In the genomic region with DNA sequence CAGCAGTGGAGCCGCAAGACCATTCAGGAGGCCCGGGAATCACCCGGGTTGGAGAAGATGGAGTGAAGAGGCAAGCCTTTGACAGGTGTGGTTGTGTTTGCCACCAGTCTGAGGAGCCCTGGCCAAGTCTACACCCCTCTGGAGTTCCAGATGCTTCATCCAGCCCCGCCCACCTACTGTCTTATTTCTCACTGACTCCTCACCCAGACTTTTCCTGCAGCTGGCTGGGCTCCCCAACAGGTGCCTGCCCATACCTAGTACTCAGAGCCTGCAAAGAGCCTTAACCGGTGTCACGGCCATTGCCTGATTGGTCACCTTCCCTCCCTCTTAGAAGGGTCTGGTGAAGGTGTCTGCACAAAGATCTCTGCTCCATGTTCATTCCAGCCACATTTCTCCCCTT, we compare ENCODE assay signal across 14 cellular contexts. TPM values are rescaled to one million over a fixed set of nuclear protein-coding genes. Genes with fewer than 3 reads are reported as not detected.
A peak's percentile ranks its signal among the peaks of the same experiment; 100 is the strongest.
DNase-seq lines count a peak whose midpoint lies in the region; ATAC-seq and TF ChIP-seq lines count a peak whose summit lies in the region.
"Had no signal": no experiment of that assay in that cellular context is flagged by ENCODE, and none has a peak within 500 bp of the region (broad histone marks: within the 10 kb centered on the region; RNA-seq: fewer than 3 reads in every experiment).

No MANE protein-coding gene starts in this region.

- peaks cover 47% of the 10 kb centered on the region for H3K79me2 ChIP-seq in GM23338 (replicated peaks; ENCODE audit: insufficient read depth)

- H2AFZ ChIP-seq in GM23338 = no peak overlapping the region

- H3K9me2 ChIP-seq in GM23338 (ENCODE audit: insufficient read depth) = no peaks in the 10 kb centered on the region

- WGBS in sigmoid colon, 2 donors = 61 to 79% methylated on average over 6 of the region's 6 CpGs

- no peak for TF ChIP-seq POLR2A in sigmoid colon (IDR thresholded peaks at IDR 0.05)

- H3K9ac ChIP-seq in BLaER1 treated with 17β-estradiol and CSF1 and Interleukin-3, amounts not matched to agents 10 nM and 100 nM = peak overlapping the region in 1 of 11 experiments; percentile 65; a peak in 2 of 22 replicates

- H3K27ac ChIP-seq in BLaER1 treated with 17β-estradiol and CSF1 and Interleukin-3, amounts not matched to agents 10 nM and 100 nM = peak overlapping the region in 6 of 11 experiments; percentile 37 to 90 (median 84); a peak in 7 of 22 replicates
- no peak overlapping the region for H3K27ac ChIP-seq in GM23338 (ENCODE audit: low read depth)
- H3K27ac ChIP-seq in sigmoid colon = no peak overlapping the region

- no peaks in the 10 kb centered on the region for H3K27me3 ChIP-seq in BLaER1 treated with 17β-estradiol and CSF1 and Interleukin-3, amounts not matched to agents 10 nM and 100 nM
- H3K27me3 ChIP-seq in GM23338 (ENCODE audit: insufficient read depth) = no peaks in the 10 kb centered on the region
- no peaks in the 10 kb centered on the region for H3K27me3 ChIP-seq in sigmoid colon

- no peaks in the 10 kb centered on the region; the same call in 1 of the 2 replicates for H3F3A ChIP-seq in GM23338 (replicated peaks; ENCODE audit: low read depth)

- H3K36me3 Mint-ChIP-seq in GM23338 (ENCODE audit: low read depth) (no peaks in the 10 kb centered on the region), nephron progenitor cell (ENCODE audit: low read depth) (no peaks in the 10 kb centered on the region)
- H3K36me3 Mint-ChIP-seq in central memory CD8-positive, alpha-beta T cell (ENCODE audit: insufficient read depth) = peaks cover 10% of the 10 kb centered on the region
- H3K36me3 Mint-ChIP-seq: naive B cell had no signal

- peaks cover 55 to 100% (median 93%) of the 10 kb centered on the region in 10 experiments for H3K4me1 ChIP-seq in BLaER1 treated with 17β-estradiol and CSF1 and Interleukin-3, amounts not matched to agents 10 nM and 100 nM
- H3K4me1 ChIP-seq in GM23338 (ENCODE audit: insufficient read depth) = peaks cover 41% of the 10 kb centered on the region
- H3K4me1 ChIP-seq in sigmoid colon = peaks cover 0 to 95% (median 70%) of the 10 kb centered on the region in 4 donors

- H3K4me1 Mint-ChIP-seq in GM23338 = peaks cover 60% of the 10 kb centered on the region
- peaks cover 50% of the 10 kb centered on the region for H3K4me1 Mint-ChIP-seq in central memory CD8-positive, alpha-beta T cell
- peaks cover 70% of the 10 kb centered on the region for H3K4me1 Mint-ChIP-seq in nephron progenitor cell

- H3K4me2 ChIP-seq in BLaER1 treated with 17β-estradiol and CSF1 and Interleukin-3, amounts not matched to agents 10 nM and 100 nM = peak overlapping the region in 9 of 11 experiments; percentile 3 to 97 (median 91); a peak in 15 of 22 replicates
- H3K4me2 ChIP-seq in GM23338 = no peak overlapping the region

- no peak for ATAC-seq in GM23338
- no peak for ATAC-seq in central memory CD8-positive, alpha-beta T cell (replicated peaks; ENCODE audit: extremely low read depth, poor library complexity, severe bottlenecking)

- H3K4me3 Mint-ChIP-seq in GM23338 (no peak overlapping the region; the same call in 2 of the 3 replicates), nephron progenitor cell (no peak overlapping the region)
- no peak overlapping the region for H3K4me3 Mint-ChIP-seq in central memory CD8-positive, alpha-beta T cell
- H3K4me3 Mint-ChIP-seq: activated naive CD4-positive, alpha-beta T cell treated with anti-CD3 and anti-CD28 coated beads for 36 hours had no signal

- intact Hi-C loops in sigmoid colon (cut with DNase I) = no loop called here

- no peak for TF ChIP-seq EP300 in sigmoid colon (IDR thresholded peaks at IDR 0.05)

- no peak for DNase-seq in GM23338 (ENCODE audit: low spot score)
- no peak for DNase-seq in central memory CD8-positive, alpha-beta T cell (ENCODE audit: low spot score in 2 of 2)
- no peak for DNase-seq in nephron progenitor cell
- DNase-seq in sigmoid colon = no peak
- no peak for DNase-seq in ecto neural progenitor cell (ENCODE audit: low spot score)
- DNase-seq in amygdala (lab: John Stamatoyannopoulos, UW) = no peak
- DNase-seq: activated naive CD4-positive, alpha-beta T cell treated with anti-CD3 and anti-CD28 coated beads for 36 hours; caudate nucleus; DMS79 treated with DMSO at 0.1 percent for 48 hours; glutamatergic neuron; naive B cell; NCI-H1436 treated with DMSO at 0.1 percent for 48 hours; stimulated activated CD4-positive, alpha-beta T cell treated with anti-CD3 and anti-CD28 coated beads, Interleukin-2, amount 100 ng/mL, for 48 hours had no signal

- H3K4me3 ChIP-seq in BLaER1 treated with 17β-estradiol and CSF1 and Interleukin-3, amounts not matched to agents 10 nM and 100 nM = no peak overlapping the region
- H3K4me3 ChIP-seq in GM23338 (no peak overlapping the region), sigmoid colon (no peak overlapping the region)

- peaks cover 0 to 58% (median 16%) of the 10 kb centered on the region in 11 experiments; a peak in 12 of 22 replicates for H3K36me3 ChIP-seq in BLaER1 treated with 17β-estradiol and CSF1 and Interleukin-3, amounts not matched to agents 10 nM and 100 nM
- H3K36me3 ChIP-seq in GM23338 (ENCODE audit: insufficient read depth) (0 out of 2 replicates have a peak, but pooled peaks cover 5% of the 10 kb centered on the region), sigmoid colon (no peaks in the 10 kb centered on the region)

- peaks cover 0 to 76% (median 52%) of the 10 kb centered on the region in 11 experiments; a peak in 19 of 22 replicates for H4K20me1 ChIP-seq in BLaER1 treated with 17β-estradiol and CSF1 and Interleukin-3, amounts not matched to agents 10 nM and 100 nM
- H4K20me1 ChIP-seq in GM23338 (replicated peaks; ENCODE audit: insufficient read depth) = peaks cover 2% of the 10 kb centered on the region; the same call in 1 of the 2 replicates

- peaks cover 13% of the 10 kb centered on the region for H3K27me3 Mint-ChIP-seq in GM23338 (ENCODE audit: insufficient read depth, low read depth, poor library complexity)
- H3K27me3 Mint-ChIP-seq in central memory CD8-positive, alpha-beta T cell = no peaks in the 10 kb centered on the region
- peaks cover 6% of the 10 kb centered on the region for H3K27me3 Mint-ChIP-seq in nephron progenitor cell (ENCODE audit: low read depth, poor library complexity)
- H3K27me3 Mint-ChIP-seq: naive B cell had no signal

- H3K9me3 Mint-ChIP-seq in GM23338 = no peaks in the 10 kb centered on the region; the same call in 2 of the 3 replicates
- no peaks in the 10 kb centered on the region for H3K9me3 Mint-ChIP-seq in central memory CD8-positive, alpha-beta T cell
- no peaks in the 10 kb centered on the region for H3K9me3 Mint-ChIP-seq in nephron progenitor cell
- H3K9me3 Mint-ChIP-seq: activated naive CD4-positive, alpha-beta T cell treated with anti-CD3 and anti-CD28 coated beads for 36 hours; naive B cell had no signal

- H3K27ac Mint-ChIP-seq in GM23338 = peak overlapping the region; percentile 19
- peak overlapping the region; percentile 99 for H3K27ac Mint-ChIP-seq in central memory CD8-positive, alpha-beta T cell (ENCODE audit: low read depth)
- H3K27ac Mint-ChIP-seq in nephron progenitor cell = peak overlapping the region; percentile 13

- no peak for TF ChIP-seq CTCF in GM23338 (conservative IDR thresholded peaks at IDR 0.05; ENCODE audit: low read depth in 2 of 2)
- TF ChIP-seq CTCF in nephron progenitor cell (IDR thresholded peaks at IDR 0.05) = no peak
- TF ChIP-seq CTCF in sigmoid colon (IDR thresholded peaks at IDR 0.05) = no peak

- no peaks in the 10 kb centered on the region for H3K9me3 ChIP-seq in BLaER1 treated with 17β-estradiol and CSF1 and Interleukin-3, amounts not matched to agents 10 nM and 100 nM (replicated peaks in 1 of 11)
- no peaks in the 10 kb centered on the region for H3K9me3 ChIP-seq in sigmoid colon

TF ChIP-seq in GM23338, 12 proteins besides CTCF, POLR2A, EP300 and RAD21 (continues in another document):
- TF ChIP-seq ZNF331 (CRISPR knock-in tag; IDR thresholded peaks at IDR 0.05; ENCODE audit: low read depth) (no peak), CREB1 (CRISPR knock-in tag; IDR thresholded peaks at IDR 0.05; ENCODE audit: low read depth) (no peak), REST (IDR thresholded peaks at IDR 0.05; ENCODE audit: unreplicated experiment) (no peak), STAT1 (IDR thresholded peaks at IDR 0.05; ENCODE audit: unreplicated experiment) (no peak), JUNB (IDR thresholded peaks at IDR 0.05; ENCODE audit: unreplicated experiment) (no peak), ZNF114 (CRISPR knock-in tag; IDR thresholded peaks at IDR 0.05) (no peak), EZH2phosphoT487 (IDR thresholded peaks at IDR 0.05; ENCODE audit: unreplicated experiment) (no peak), EZH2 (IDR thresholded peaks at IDR 0.05; ENCODE audit: low read depth, unreplicated experiment) (no peak)

RNA-seq across cellular contexts. Expression of gene SLC9A1, which starts 16.0 kb away (rescaled TPM):
- total RNA-seq in GM23338 (2014; rRNA removed; shearing (Covaris generic)) = 22.3 and 23.3 TPM in 2 replicates
- polyA plus RNA-seq in GM23338 (2016; fragmentation: Nextera tagmentation; extraction: Ambion mirVana) = 10.4 and 10.5 TPM in 2 replicates
- total RNA-seq in sigmoid colon = 10 to 100 TPM; 11.4 to 25.2 (median 13.3) TPM
- 10 to 100 TPM in 2 of 3 donors, 1 to 10 TPM in 1; 6.0 to 64.4 (median 10.6) TPM for polyA plus RNA-seq in sigmoid colon

Comparison
In these comparisons a context has a peak if more than half of its experiments do, and no peak if none do; other contexts are left out.
1. H3K27ac ChIP-seq: peak in BLaER1 treated with 17β-estradiol and CSF1 and Interleukin-3, amounts not matched to agents 10 nM and 100 nM (6 of 11); none in GM23338 (single experiment) and sigmoid colon (0 of 4).
2. H3K27ac Mint-ChIP-seq: peak in every context shown above with its lines; median percentile 99 in central memory CD8-positive, alpha-beta T cell; 19 in GM23338; 13 in nephron progenitor cell.